In genomic region chr12:21696603-21697002, GRCh38 we compare ENCODE assay signal across 26 cellular contexts.
"Had no signal": no experiment of that assay in that cellular context is flagged by ENCODE, and none has a peak within 500 bp of the region (broad histone marks: within the 10 kb centered on the region; RNA-seq: fewer than 3 reads in every experiment).

No MANE protein-coding gene starts in this region.

- H2AFZ ChIP-seq: PC-9 had no signal

- H3K4me2 ChIP-seq: PC-9 had no signal

- ATAC-seq: activated naive CD4-positive, alpha-beta T cell treated with anti-CD3 and anti-CD28 coated beads, Interleukin-2, amount 50 U/mL, for 72 hours; activated naive CD8-positive, alpha-beta T cell treated with anti-CD3 and anti-CD28 coated beads, Interleukin-2, amount 50 U/mL, for 24 hours; activated T-cell treated with anti-CD3 and anti-CD28 coated beads, Interleukin-2, amount 50 U/mL, for 4 hours; T-cell had no signal

- H3K27me3 ChIP-seq: brain microvascular endothelial cell, cardiac muscle cell had no signal

- H3K4me1 Mint-ChIP-seq: activated B cell treated with CpG ODN at 0.5 μM for 24 hours had no signal

- DNase-seq: activated B cell treated with CpG ODN at 0.5 μM for 24 hours; activated CD4-positive, alpha-beta memory T cell treated with anti-CD3 and anti-CD28 coated beads for 36 hours; activated CD4-positive, alpha-beta T cell treated with anti-CD3 and anti-CD28 coated beads, Interleukin-2, amount 10 ng/mL, durations not matched to agents 7 days and 5 days; activated CD8-positive, alpha-beta memory T cell treated with anti-CD3 and anti-CD28 coated beads for 24 hours; activated effector memory CD4-positive, alpha-beta T cell treated with anti-CD3 and anti-CD28 coated beads, Interleukin-2, amount 50 U/mL, for 16 hours; activated naive CD4-positive, alpha-beta T cell treated with Interleukin-2 at 50 U/mL for 16 hours; activated naive CD8-positive, alpha-beta T cell treated with anti-CD3 and anti-CD28 coated beads, Interleukin-2, amount 50 U/mL, for 24 hours; activated T-cell treated with anti-CD3 and anti-CD28 coated beads, Interleukin-2, amount 50 U/mL, for 4 hours; amygdala; brain microvascular endothelial cell; Kasumi-1; KBM-7; NCI-H1048; NCI-H146; NCI-H187 treated with DMSO at 0.1 percent for 48 hours; NCI-H345; NCI-H510A; NCI-H69; NK-92 treated with Interleukin-12 subunit alpha and Interleukin-12 subunit beta, amount 100 ng/mL, for 24 hours; PC-9; SIG-M5; T-cell; T-helper 2 cell; T1000 had no signal

- H3K27ac Mint-ChIP-seq: activated B cell treated with CpG ODN at 0.5 μM for 24 hours; activated CD4-positive, alpha-beta memory T cell treated with anti-CD3 and anti-CD28 coated beads for 36 hours; activated CD4-positive, alpha-beta T cell treated with anti-CD3 and anti-CD28 coated beads, Interleukin-2, amount 10 ng/mL, durations not matched to agents 7 days and 5 days; activated naive CD4-positive, alpha-beta T cell treated with anti-CD3 and anti-CD28 coated beads, Interleukin-2, amount 50 U/mL, for 72 hours; activated naive CD8-positive, alpha-beta T cell treated with anti-CD3 and anti-CD28 coated beads, Interleukin-2, amount 50 U/mL, for 24 hours; T-cell had no signal

- H3K36me3 ChIP-seq: brain microvascular endothelial cell, cardiac muscle cell had no signal

- H3K4me3 Mint-ChIP-seq: activated B cell treated with CpG ODN at 0.5 μM for 24 hours; activated CD4-positive, alpha-beta memory T cell treated with anti-CD3 and anti-CD28 coated beads for 36 hours; activated CD4-positive, alpha-beta T cell treated with anti-CD3 and anti-CD28 coated beads, Interleukin-2, amount 10 ng/mL, durations not matched to agents 7 days and 5 days; activated naive CD8-positive, alpha-beta T cell treated with anti-CD3 and anti-CD28 coated beads, Interleukin-2, amount 50 U/mL, for 24 hours; activated T-cell treated with anti-CD3 and anti-CD28 coated beads, Interleukin-2, amount 50 U/mL, for 4 hours; T-cell had no signal

- H3K36me3 Mint-ChIP-seq: activated CD4-positive, alpha-beta memory T cell treated with anti-CD3 and anti-CD28 coated beads for 36 hours; activated naive CD4-positive, alpha-beta T cell treated with anti-CD3 and anti-CD28 coated beads, Interleukin-2, amount 50 U/mL, for 72 hours; T-cell had no signal

- H3K27me3 Mint-ChIP-seq: activated B cell treated with CpG ODN at 0.5 μM for 24 hours; activated CD4-positive, alpha-beta memory T cell treated with anti-CD3 and anti-CD28 coated beads for 36 hours; activated naive CD8-positive, alpha-beta T cell treated with anti-CD3 and anti-CD28 coated beads, Interleukin-2, amount 50 U/mL, for 24 hours had no signal

- H3K4me3 ChIP-seq: cardiac muscle cell, PC-9 had no signal

- H3K27ac ChIP-seq: brain microvascular endothelial cell, cardiac muscle cell, PC-9 had no signal

- H3K9me3 Mint-ChIP-seq: activated B cell treated with CpG ODN at 0.5 μM for 24 hours; activated CD4-positive, alpha-beta memory T cell treated with anti-CD3 and anti-CD28 coated beads for 36 hours; activated CD4-positive, alpha-beta T cell treated with anti-CD3 and anti-CD28 coated beads, Interleukin-2, amount 10 ng/mL, durations not matched to agents 7 days and 5 days; activated naive CD4-positive, alpha-beta T cell treated with anti-CD3 and anti-CD28 coated beads, Interleukin-2, amount 50 U/mL, for 72 hours; activated naive CD8-positive, alpha-beta T cell treated with anti-CD3 and anti-CD28 coated beads, Interleukin-2, amount 50 U/mL, for 24 hours; activated T-cell treated with anti-CD3 and anti-CD28 coated beads, Interleukin-2, amount 50 U/mL, for 4 hours; T-cell had no signal
